ENCODE assay signal across 26 cellular contexts in the genomic region with DNA sequence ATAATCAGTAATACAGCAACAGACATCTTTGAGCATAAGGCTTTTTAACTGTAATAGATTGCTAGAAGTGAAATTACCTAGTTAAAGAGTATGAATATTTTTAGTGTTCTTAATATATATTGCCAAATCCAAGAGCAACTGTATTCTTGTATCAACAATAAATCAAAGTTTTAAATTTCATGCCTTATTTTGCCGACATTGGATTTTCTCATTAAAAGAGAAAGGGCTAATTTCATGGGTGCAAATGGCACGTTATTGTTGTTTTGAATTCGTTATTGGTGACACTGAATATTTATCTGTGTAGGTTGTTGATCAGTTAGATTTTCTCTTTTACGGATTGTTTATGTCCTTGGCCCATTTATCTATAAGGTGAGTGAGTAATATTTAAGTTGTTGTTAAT.
DNase-seq lines count a peak whose midpoint lies in the region; ATAC-seq, FAIRE-seq and TF ChIP-seq lines count a peak whose summit lies in the region.
"Had no signal": no experiment of that assay in that cellular context is flagged by ENCODE, and none has a peak within 500 bp of the region (broad histone marks: within the 10 kb centered on the region; RNA-seq: fewer than 3 reads in every experiment).

No MANE protein-coding gene starts in this region.

- TF ChIP-seq POLR2A in A549 (IDR thresholded peaks at IDR 0.05; ENCODE audit: low read length), result no peak

- no peak overlapping the region for H3K27ac Mint-ChIP-seq in progenitor cell of endocrine pancreas
- H3K27ac Mint-ChIP-seq: CD14-positive monocyte; CD4-positive, alpha-beta memory T cell; CD4-positive, CD25-positive, alpha-beta regulatory T cell; CD8-positive, alpha-beta memory T cell had no signal

- no peaks in the 10 kb centered on the region for H3K4me1 ChIP-seq in A549
- H3K4me1 ChIP-seq in small intestine (ENCODE audit: control insufficient read depth in 2 of 2, insufficient read depth in 1 of 2, low read depth in 1 of 2, low read length in 1 of 2), result no peaks in the 10 kb centered on the region
- H3K4me1 ChIP-seq: BE2C, BLaER1 had no signal

- POLR2A ChIA-PET in A549 (lab: Yijun Ruan, JAX), result no interaction called here

- H3K27ac ChIP-seq in A549, result no peak overlapping the region
- H3K27ac ChIP-seq in small intestine (ENCODE audit: low read depth in 1 of 2, low read length in 1 of 2), result no peak overlapping the region
- H3K27ac ChIP-seq: BLaER1 had no signal

- no peak for DNase-seq in A549 (ENCODE audit: low read depth in 1 of 2, low spot score in 1 of 2)
- DNase-seq in frontal cortex (ENCODE audit: low spot score in 2 of 2), result no peak
- no peak for DNase-seq in small intestine
- no peak for DNase-seq in NCI-H526 (lab: John Stamatoyannopoulos, UW)
- DNase-seq in progenitor cell of endocrine pancreas (ENCODE audit: low spot score, unreplicated experiment), result no peak
- DNase-seq in MG63, result no peak
- DNase-seq: 8988T; ACHN; BE2C; C1 segment of cervical spinal cord; CD4-positive, alpha-beta memory T cell; CD4-positive, CD25-positive, alpha-beta regulatory T cell; CD8-positive, alpha-beta memory T cell; COR-L47; DMS 273 treated with DMSO at 0.1 percent for 48 hours; DMS153; DMS53; DMS79; DND-41; GF-D8 had no signal

- H3K9me3 Mint-ChIP-seq in progenitor cell of endocrine pancreas (ENCODE audit: low read depth), result no peaks in the 10 kb centered on the region
- H3K9me3 Mint-ChIP-seq: CD14-positive monocyte; CD4-positive, alpha-beta memory T cell; CD4-positive, CD25-positive, alpha-beta regulatory T cell; CD8-positive, alpha-beta memory T cell had no signal

- H3K4me3 Mint-ChIP-seq in progenitor cell of endocrine pancreas (ENCODE audit: low read depth), result no peak overlapping the region
- H3K4me3 Mint-ChIP-seq: CD14-positive monocyte; CD4-positive, alpha-beta memory T cell; CD4-positive, CD25-positive, alpha-beta regulatory T cell; CD8-positive, alpha-beta memory T cell had no signal

- peaks cover 8% of the 10 kb centered on the region for H3K27me3 Mint-ChIP-seq in progenitor cell of endocrine pancreas

- H3K9me3 ChIP-seq in A549 (no peaks in the 10 kb centered on the region), small intestine (ENCODE audit: control insufficient read depth, low read depth) (no peaks in the 10 kb centered on the region), MG63 (no peaks in the 10 kb centered on the region)
- H3K9me3 ChIP-seq: BE2C, BLaER1 had no signal

- no peak overlapping the region for H3K4me2 ChIP-seq in A549
- H3K4me2 ChIP-seq: BLaER1 had no signal

- TF ChIP-seq RAD21 in A549 (conservative IDR thresholded peaks at IDR 0.05 in 1 of 2, IDR thresholded peaks at IDR 0.05 in 1 of 2), result no peak

- FAIRE-seq in A204.1 (lab: Jason Lieb, UNC), result peak; percentile 25
- no peak for FAIRE-seq in A549 (lab: Jason Lieb, UNC)
- FAIRE-seq in frontal cortex (lab: Jason Lieb, UNC), result peak; percentile 56
- peak; percentile 79 for FAIRE-seq in small intestine (lab: Jason Lieb, UNC)
- FAIRE-seq: G401.6, GM12891, GM19239 had no signal

- no peak for ATAC-seq in A549

- TF ChIP-seq CTCF in A549 (IDR thresholded peaks at IDR 0.05) (no peak), progenitor cell of endocrine pancreas (IDR thresholded peaks at IDR 0.05; ENCODE audit: unreplicated experiment) (no peak)

- WGBS in A549 (ENCODE audit: missing lambda C conversion rate), result 45% methylated on average over 4 of the region's 4 CpGs
- 90 to 91% (median 91%) methylated on average over 4 of the region's 4 CpGs for WGBS in small intestine, 3 donors

- H3K4me3 ChIP-seq in A549 (no peak overlapping the region), small intestine (ENCODE audit: low read depth in 1 of 2, low read length in 2 of 2) (no peak overlapping the region), MG63 (no peak overlapping the region)
- H3K4me3 ChIP-seq: BLaER1 had no signal

- no peaks in the 10 kb centered on the region for H3K27me3 ChIP-seq in small intestine (ENCODE audit: control insufficient read depth in 2 of 2, insufficient read depth in 2 of 2, low read length in 2 of 2)
- peaks cover 2% of the 10 kb centered on the region for H3K27me3 ChIP-seq in MG63
- H3K27me3 ChIP-seq: BE2C, BLaER1 had no signal

- CTCF ChIA-PET in A549 (lab: Yijun Ruan, JAX), result no interaction called here

- no peaks in the 10 kb centered on the region for H3K36me3 Mint-ChIP-seq in progenitor cell of endocrine pancreas (ENCODE audit: insufficient read depth)
- H3K36me3 Mint-ChIP-seq: CD14-positive monocyte; CD4-positive, alpha-beta memory T cell; CD4-positive, CD25-positive, alpha-beta regulatory T cell; CD8-positive, alpha-beta memory T cell had no signal

- no peak for TF ChIP-seq EP300 in A549 (IDR thresholded peaks at IDR 0.05)

- H3K36me3 ChIP-seq in small intestine (ENCODE audit: control insufficient read depth in 2 of 2, insufficient read depth in 2 of 2, low read length in 2 of 2) (no peaks in the 10 kb centered on the region), MG63 (no peaks in the 10 kb centered on the region)
- H3K36me3 ChIP-seq: BE2C, BLaER1 had no signal

- no peaks in the 10 kb centered on the region for H3K4me1 Mint-ChIP-seq in progenitor cell of endocrine pancreas (ENCODE audit: low read depth)
- H3K4me1 Mint-ChIP-seq: CD14-positive monocyte had no signal

TF ChIP-seq in A549, 52 proteins besides CTCF, POLR2A, EP300 and RAD21:
- peak; percentile 32 for TF ChIP-seq MAFK (IDR thresholded peaks at IDR 0.05; ENCODE audit: partially characterized antibody)
- TF ChIP-seq EHMT2 (IDR thresholded peaks at IDR 0.05; ENCODE audit: low read depth), result no peak
- TF ChIP-seq SMC3 (IDR thresholded peaks at IDR 0.05), result no peak
- TF ChIP-seq RNF2 (IDR thresholded peaks at IDR 0.05; ENCODE audit: borderline replicate concordance, low read depth), result no peak
